In genomic region chr9:128684065-128684324, GRCh38 we compare ENCODE assay signal across 1 cellular context.
TF ChIP-seq lines count a peak whose summit lies in the region.

No MANE protein-coding gene starts in this region.

TF ChIP-seq in SK-N-SH, 30 proteins besides CTCF, POLR2A, EP300 and RAD21 (continued from another document):
- TF ChIP-seq POLR2AphosphoS5 (IDR thresholded peaks at IDR 0.05; ENCODE audit: low read depth, low read length) (no peak), GATA2 (CRISPR knock-in tag; IDR thresholded peaks at IDR 0.05) (no peak), FOSL2 (IDR thresholded peaks at IDR 0.05; ENCODE audit: borderline replicate concordance, low read depth) (no peak), EZH2phosphoT487 (IDR thresholded peaks at IDR 0.05; ENCODE audit: borderline replicate concordance, low read depth) (no peak), MAX (IDR thresholded peaks at IDR 0.05; ENCODE audit: low read depth) (no peak), SMC3 (IDR thresholded peaks at IDR 0.05; ENCODE audit: low read depth, low read length) (no peak), USF2 (IDR thresholded peaks at IDR 0.05; ENCODE audit: borderline replicate concordance, low read depth, low read length) (no peak)
